1 cellular context compared by ENCODE assay signal in genomic region chr19:39297931-39298634, GRCh38.
TF ChIP-seq lines count a peak whose summit lies in the region.

No MANE protein-coding gene starts in this region.

TF ChIP-seq in K562, 482 proteins besides CTCF, POLR2A, EP300 and RAD21:
- TF ChIP-seq ZBTB17 (CRISPR knock-in tag; IDR thresholded peaks at IDR 0.05) (no peak), CBX8 (IDR thresholded peaks at IDR 0.05; ENCODE audit: borderline replicate concordance, extremely low read depth, low read depth, low read length, poor library complexity, severe bottlenecking) (no peak), RUNX1 (IDR thresholded peaks at IDR 0.05; ENCODE audit: low read depth) (no peak), OTX1 (CRISPR knock-in tag; IDR thresholded peaks at IDR 0.05) (no peak), U2AF1 (optimal IDR thresholded peaks at IDR 0.05; ENCODE audit: low read depth, low read length) (no peak), YY1 (IDR thresholded peaks at IDR 0.05; ENCODE audit: borderline replicate concordance in 1 of 3, control insufficient read depth in 1 of 3, extremely low read depth in 1 of 3, insufficient read depth in 3 of 3, insufficient read length in 1 of 3, insufficient replicate concordance in 2 of 3, low read depth in 1 of 3, low read length in 2 of 3) (no peak), ZNF408 (CRISPR knock-in tag; IDR thresholded peaks at IDR 0.05; ENCODE audit: low read depth) (no peak), ARID3A (IDR thresholded peaks at IDR 0.05; ENCODE audit: borderline replicate concordance, low read depth, low read length) (no peak), TEAD2 (tag; IDR thresholded peaks at IDR 0.05) (no peak), ZNF76 (CRISPR knock-in tag; IDR thresholded peaks at IDR 0.05; ENCODE audit: borderline replicate concordance) (no peak), TRIM24 (IDR thresholded peaks at IDR 0.05) (no peak), RBFOX2 (IDR thresholded peaks at IDR 0.05; ENCODE audit: low read depth, low read length) (no peak), ZNF23 (CRISPR knock-in tag; IDR thresholded peaks at IDR 0.05) (no peak), ZNF551 (CRISPR knock-in tag; IDR thresholded peaks at IDR 0.05) (no peak)
